Comparison of ENCODE assay signal across 8 cellular contexts in genomic region chr7:5780801-5781496, GRCh38. TPM values are rescaled to one million over a fixed set of nuclear protein-coding genes. Genes with fewer than 3 reads are reported as not detected.
A peak's percentile ranks its signal among the peaks of the same experiment; 100 is the strongest.
DNase-seq lines count a peak whose midpoint lies in the region; ATAC-seq, FAIRE-seq and TF ChIP-seq lines count a peak whose summit lies in the region.

No MANE protein-coding gene starts in this region.

- H3K27ac ChIP-seq in KOPT-K1 (ENCODE audit: low read depth, low read length, poor library complexity, severe bottlenecking) (peak overlapping the region; percentile 65), testis (peak overlapping the region; percentile 87 to 97)

- H3K36me3 ChIP-seq in KOPT-K1 (ENCODE audit: insufficient read depth, low read length) (peaks cover 2% of the 10 kb centered on the region), testis (ENCODE audit: low read depth, missing control alignments) (no peaks in the 10 kb centered on the region)

- no peaks in the 10 kb centered on the region for H3K27me3 Mint-ChIP-seq in activated T-cell treated with anti-CD3 and anti-CD28 coated beads, Interleukin-2, amount 50 U/mL, for 24 hours
- no peaks in the 10 kb centered on the region for H3K27me3 Mint-ChIP-seq in naive thymus-derived CD8-positive, alpha-beta T cell

- TF ChIP-seq CTCF in GM10266 (IDR thresholded peaks at IDR 0.05; ENCODE audit: control insufficient read depth, insufficient read depth, low read depth, missing control alignments) (no peak), testis (IDR thresholded peaks at IDR 0.05) (no peak)

- POLR2A ChIA-PET in naive thymus-derived CD8-positive, alpha-beta T cell (lab: Charles Lee), result interaction anchor here (0.7 to 2.5 kb wide), 9 partner anchors 14 to 82 kb away, joined by 3 to 34 read pairs (median 6); no protein-coding TSS in a partner anchor

- intact Hi-C loops in testis (cut with DNase I; ENCODE audit: low total_unique reads), result no loop called here

- FAIRE-seq in HTR-8/SVneo (lab: Jason Lieb, UNC), result no peak

- peak; percentile 61 for DNase-seq in GM10266 (ENCODE audit: extremely low spot score)
- no peak for DNase-seq in activated T-cell treated with anti-CD3 and anti-CD28 coated beads, Interleukin-2, amount 50 U/mL, for 24 hours
- DNase-seq in fibroblast of peridontal ligament (ENCODE audit: extremely low read depth), result peak; percentile 13
- DNase-seq in naive thymus-derived CD8-positive, alpha-beta T cell, result peak in 6 of 10 donors; percentile 7 to 34 (median 16)
- peak; percentile 43 for DNase-seq in testis
- no peak for DNase-seq in HTR-8/SVneo (ENCODE audit: insufficient read length, low spot score)

- H3K4me3 Mint-ChIP-seq in activated T-cell treated with anti-CD3 and anti-CD28 coated beads, Interleukin-2, amount 50 U/mL, for 24 hours, result peak overlapping the region; percentile 84
- peak overlapping the region; percentile 81 to 94 (median 88) for H3K4me3 Mint-ChIP-seq in naive thymus-derived CD8-positive, alpha-beta T cell

- peak; percentile 36 for ATAC-seq in GM21786 (IDR thresholded peaks at IDR 0.05; ENCODE audit: unreplicated experiment)
- ATAC-seq in naive thymus-derived CD8-positive, alpha-beta T cell, result peak; percentile 19 to 38

- H3K36me3 Mint-ChIP-seq in activated T-cell treated with anti-CD3 and anti-CD28 coated beads, Interleukin-2, amount 50 U/mL, for 24 hours (ENCODE audit: low read depth), result peaks cover 35% of the 10 kb centered on the region
- peaks cover 0 to 31% (median 0%) of the 10 kb centered on the region in 3 donors for H3K36me3 Mint-ChIP-seq in naive thymus-derived CD8-positive, alpha-beta T cell

- H3K27ac Mint-ChIP-seq in activated T-cell treated with anti-CD3 and anti-CD28 coated beads, Interleukin-2, amount 50 U/mL, for 24 hours, result peak overlapping the region; percentile 93
- peak overlapping the region; percentile 72 to 95 (median 91) for H3K27ac Mint-ChIP-seq in naive thymus-derived CD8-positive, alpha-beta T cell

- TF ChIP-seq POLR2A in testis (IDR thresholded peaks at IDR 0.05), result no peak

- H3K4me1 Mint-ChIP-seq in activated T-cell treated with anti-CD3 and anti-CD28 coated beads, Interleukin-2, amount 50 U/mL, for 24 hours (ENCODE audit: low read depth), result peaks cover 40% of the 10 kb centered on the region
- peaks cover 25 to 48% (median 43%) of the 10 kb centered on the region in 4 donors for H3K4me1 Mint-ChIP-seq in naive thymus-derived CD8-positive, alpha-beta T cell

- peak overlapping the region; percentile 90 to 91 for H3K4me3 ChIP-seq in testis

- WGBS in testis, 2 donors, result 1% methylated on average over 25 to 65 of the region's 85 CpGs

- peaks cover 3% of the 10 kb centered on the region for H3K4me1 ChIP-seq in testis

- no peaks in the 10 kb centered on the region for H3K9me3 ChIP-seq in KOPT-K1 (ENCODE audit: insufficient read depth, low read length, poor library complexity, severe bottlenecking)
- no peaks in the 10 kb centered on the region for H3K9me3 ChIP-seq in testis

- no peaks in the 10 kb centered on the region for H3K9me3 Mint-ChIP-seq in activated T-cell treated with anti-CD3 and anti-CD28 coated beads, Interleukin-2, amount 50 U/mL, for 24 hours
- peaks cover 0 to 3% (median 0%) of the 10 kb centered on the region in 9 donors for H3K9me3 Mint-ChIP-seq in naive thymus-derived CD8-positive, alpha-beta T cell

- no peaks in the 10 kb centered on the region for H3K27me3 ChIP-seq in testis

RNA-seq across cellular contexts. Expression of gene RNF216, which starts 0.5 kb away (rescaled TPM):
- total RNA-seq in naive thymus-derived CD8-positive, alpha-beta T cell, result 100 to 1,000 TPM; 114 to 115 TPM
- 10 to 100 TPM; 28.4 to 47.6 (median 35.9) TPM for polyA plus RNA-seq in naive thymus-derived CD8-positive, alpha-beta T cell
- total RNA-seq in testis, result 100 to 1,000 TPM in 1 of 2 donors, 10 to 100 TPM in 1; 96.4 to 112 TPM
- 78.6 TPM for polyA plus RNA-seq in testis (ENCODE audit: insufficient read depth, low read depth, low replicate concordance)

Comparison
In these comparisons a context has a peak if more than half of its experiments do, and no peak if none do; other contexts are left out.
1. DNase-seq: peak in GM10266 (single experiment), fibroblast of peridontal ligament (single experiment), naive thymus-derived CD8-positive, alpha-beta T cell (6 of 10) and testis (single experiment); none in activated T-cell treated with anti-CD3 and anti-CD28 coated beads, Interleukin-2, amount 50 U/mL, for 24 hours (single experiment) and HTR-8/SVneo (single experiment).